In genomic region chr12:120181991-120182631, GRCh38 we compare ENCODE assay signal across 15 cellular contexts. TPM values are rescaled to one million over a fixed set of nuclear protein-coding genes. Genes with fewer than 3 reads are reported as not detected.
A peak's percentile ranks its signal among the peaks of the same experiment; 100 is the strongest.
DNase-seq lines count a peak whose midpoint lies in the region; ATAC-seq and TF ChIP-seq lines count a peak whose summit lies in the region.
"Had no signal": no experiment of that assay in that cellular context is flagged by ENCODE, and none has a peak within 500 bp of the region (broad histone marks: within the 10 kb centered on the region; RNA-seq: fewer than 3 reads in every experiment).

No MANE protein-coding gene starts in this region.

- peaks cover 60% of the 10 kb centered on the region for H3K36me3 Mint-ChIP-seq in activated naive CD8-positive, alpha-beta T cell treated with anti-CD3 and anti-CD28 coated beads, Interleukin-2, amount 50 U/mL, for 24 hours (ENCODE audit: low read depth)
- H3K36me3 Mint-ChIP-seq in activated naive CD8-positive, alpha-beta T cell treated with anti-CD3 and anti-CD28 coated beads for 36 hours: peaks cover 38% of the 10 kb centered on the region
- H3K36me3 Mint-ChIP-seq in WTC11: peaks cover 69% of the 10 kb centered on the region

- H3K27me3 Mint-ChIP-seq in activated naive CD8-positive, alpha-beta T cell treated with anti-CD3 and anti-CD28 coated beads, Interleukin-2, amount 50 U/mL, for 24 hours: no peaks in the 10 kb centered on the region
- no peaks in the 10 kb centered on the region for H3K27me3 Mint-ChIP-seq in activated naive CD8-positive, alpha-beta T cell treated with anti-CD3 and anti-CD28 coated beads for 36 hours
- no peaks in the 10 kb centered on the region; the same call in 1 of the 2 replicates for H3K27me3 Mint-ChIP-seq in WTC11 (ENCODE audit: low read depth)
- H3K27me3 Mint-ChIP-seq: activated CD4-positive, alpha-beta T cell treated with anti-CD3 and anti-CD28 coated beads, Interleukin-2, amount 10 ng/mL, durations not matched to agents 7 days and 5 days; B cell had no signal

- H3K9me3 Mint-ChIP-seq in activated naive CD8-positive, alpha-beta T cell treated with anti-CD3 and anti-CD28 coated beads, Interleukin-2, amount 50 U/mL, for 24 hours: no peaks in the 10 kb centered on the region
- H3K9me3 Mint-ChIP-seq in activated naive CD8-positive, alpha-beta T cell treated with anti-CD3 and anti-CD28 coated beads for 36 hours: no peaks in the 10 kb centered on the region
- no peaks in the 10 kb centered on the region for H3K9me3 Mint-ChIP-seq in WTC11
- H3K9me3 Mint-ChIP-seq: activated CD4-positive, alpha-beta T cell treated with anti-CD3 and anti-CD28 coated beads, Interleukin-2, amount 10 ng/mL, durations not matched to agents 7 days and 5 days; activated naive CD4-positive, alpha-beta T cell treated with anti-CD3 and anti-CD28 coated beads, Interleukin-2, amount 50 U/mL, for 72 hours had no signal

- 0 out of 2 replicates have a peak, but pooled peaks cover 8% of the 10 kb centered on the region for H4K20me1 ChIP-seq in Karpas-422 (ENCODE audit: insufficient read depth, low read depth, low read length)

- peaks cover 2% of the 10 kb centered on the region for H3K4me1 Mint-ChIP-seq in activated naive CD8-positive, alpha-beta T cell treated with anti-CD3 and anti-CD28 coated beads, Interleukin-2, amount 50 U/mL, for 24 hours
- peaks cover 9% of the 10 kb centered on the region for H3K4me1 Mint-ChIP-seq in activated naive CD8-positive, alpha-beta T cell treated with anti-CD3 and anti-CD28 coated beads for 36 hours
- H3K4me1 Mint-ChIP-seq in WTC11: no peaks in the 10 kb centered on the region

- POLR2A ChIA-PET in WTC11 (lab: Charles Lee): interaction anchor here (1.0 kb wide), 1 partner anchor 19 kb away, joined by 8 read pairs; the partner anchor contains the start of gene RPLP0

- peaks cover 54% of the 10 kb centered on the region for H3K79me2 ChIP-seq in Karpas-422 (ENCODE audit: low read length)

- no peak for TF ChIP-seq CTCF in WTC11 (IDR thresholded peaks at IDR 0.05)

- no peak overlapping the region for H3K4me2 ChIP-seq in Karpas-422 (ENCODE audit: low read depth, low read length, poor library complexity, severe bottlenecking)

- H3K9me2 ChIP-seq in Karpas-422 (replicated peaks; ENCODE audit: insufficient read depth, low read length): no peaks in the 10 kb centered on the region

- H3K36me3 ChIP-seq in Karpas-422 (ENCODE audit: insufficient read depth, low read length): peaks cover 43% of the 10 kb centered on the region

- no peaks in the 10 kb centered on the region for H3K9me3 ChIP-seq in Karpas-422 (ENCODE audit: low read length)
- H3K9me3 ChIP-seq: stomach had no signal

- H3K27ac Mint-ChIP-seq in activated naive CD8-positive, alpha-beta T cell treated with anti-CD3 and anti-CD28 coated beads, Interleukin-2, amount 50 U/mL, for 24 hours: peak overlapping the region; percentile 54
- H3K27ac Mint-ChIP-seq in activated naive CD8-positive, alpha-beta T cell treated with anti-CD3 and anti-CD28 coated beads for 36 hours: no peak overlapping the region
- peak overlapping the region; percentile 15; the same call in 1 of the 2 replicates for H3K27ac Mint-ChIP-seq in WTC11
- H3K27ac Mint-ChIP-seq: activated CD4-positive, alpha-beta T cell treated with anti-CD3 and anti-CD28 coated beads, Interleukin-2, amount 10 ng/mL, durations not matched to agents 7 days and 5 days; B cell had no signal

- no peak overlapping the region for H3K4me3 ChIP-seq in Karpas-422 (ENCODE audit: low read length)
- H3K4me3 ChIP-seq: stomach had no signal

- CTCF ChIA-PET in WTC11 (lab: Charles Lee): interaction anchor here (0.5 kb wide), 1 partner anchor 250 kb away, joined by 5 read pairs; no protein-coding TSS in a partner anchor

- H3K4me1 ChIP-seq in Karpas-422 (ENCODE audit: low read length): no peaks in the 10 kb centered on the region

- DNase-seq in activated naive CD8-positive, alpha-beta T cell treated with anti-CD3 and anti-CD28 coated beads, Interleukin-2, amount 50 U/mL, for 24 hours: no peak
- no peak for DNase-seq in activated naive CD8-positive, alpha-beta T cell treated with anti-CD3 and anti-CD28 coated beads for 36 hours
- no peak for DNase-seq in WTC11 (ENCODE audit: low spot score)
- DNase-seq in glomerular visceral epithelial cell (ENCODE audit: extremely low spot score): peak; percentile 74
- DNase-seq in inferior parietal cortex (ENCODE audit: extremely low spot score): no peak
- DNase-seq in Karpas-422: no peak
- DNase-seq: activated CD4-positive, alpha-beta T cell treated with anti-CD3 and anti-CD28 coated beads, Interleukin-2, amount 10 ng/mL, durations not matched to agents 7 days and 5 days; effector CD4-positive, alpha-beta T cell; NCI-H446 treated with DMSO at 0.1 percent for 48 hours; SHP77 treated with DMSO at 0.1 percent for 48 hours; stomach had no signal

- H2AFZ ChIP-seq in Karpas-422 (ENCODE audit: low read length): no peak overlapping the region

- no peaks in the 10 kb centered on the region for H3K27me3 ChIP-seq in Karpas-422 (ENCODE audit: low read length)
- H3K27me3 ChIP-seq: stomach had no signal

- H3K9ac ChIP-seq in Karpas-422 (ENCODE audit: low read length): no peak overlapping the region

- no peak overlapping the region for H3K27ac ChIP-seq in Karpas-422 (ENCODE audit: low read length)
- H3K27ac ChIP-seq: stomach had no signal

- no peak overlapping the region for H3K4me3 Mint-ChIP-seq in activated naive CD8-positive, alpha-beta T cell treated with anti-CD3 and anti-CD28 coated beads, Interleukin-2, amount 50 U/mL, for 24 hours
- H3K4me3 Mint-ChIP-seq in activated naive CD8-positive, alpha-beta T cell treated with anti-CD3 and anti-CD28 coated beads for 36 hours: no peak overlapping the region
- no peak overlapping the region for H3K4me3 Mint-ChIP-seq in WTC11
- H3K4me3 Mint-ChIP-seq: activated CD4-positive, alpha-beta T cell treated with anti-CD3 and anti-CD28 coated beads, Interleukin-2, amount 10 ng/mL, durations not matched to agents 7 days and 5 days; B cell had no signal

- no peak for ATAC-seq in activated naive CD8-positive, alpha-beta T cell treated with anti-CD3 and anti-CD28 coated beads, Interleukin-2, amount 50 U/mL, for 24 hours
- ATAC-seq in WTC11 (peak; percentile 67; the same call in 1 of the 2 replicates), GM18867 (IDR thresholded peaks at IDR 0.05; ENCODE audit: unreplicated experiment) (no peak), HG02885 (IDR thresholded peaks at IDR 0.05; ENCODE audit: poor library complexity, unreplicated experiment) (no peak)

TF ChIP-seq in WTC11, 78 proteins besides CTCF, POLR2A, EP300 and RAD21 (continues in another document):
- TF ChIP-seq GABPB1 (CRISPR knock-in tag; IDR thresholded peaks at IDR 0.05) (no peak), ESRRA (CRISPR knock-in tag; IDR thresholded peaks at IDR 0.05; ENCODE audit: borderline replicate concordance) (no peak), ZMAT4 (CRISPR knock-in tag; IDR thresholded peaks at IDR 0.05) (no peak), ZNF423 (CRISPR knock-in tag; IDR thresholded peaks at IDR 0.05) (no peak), NFE2L1 (CRISPR knock-in tag; IDR thresholded peaks at IDR 0.05) (no peak), GRHL2 (CRISPR knock-in tag; IDR thresholded peaks at IDR 0.05; ENCODE audit: insufficient replicate concordance, severe bottlenecking) (no peak)
- TF ChIP-seq, protein P1, sequence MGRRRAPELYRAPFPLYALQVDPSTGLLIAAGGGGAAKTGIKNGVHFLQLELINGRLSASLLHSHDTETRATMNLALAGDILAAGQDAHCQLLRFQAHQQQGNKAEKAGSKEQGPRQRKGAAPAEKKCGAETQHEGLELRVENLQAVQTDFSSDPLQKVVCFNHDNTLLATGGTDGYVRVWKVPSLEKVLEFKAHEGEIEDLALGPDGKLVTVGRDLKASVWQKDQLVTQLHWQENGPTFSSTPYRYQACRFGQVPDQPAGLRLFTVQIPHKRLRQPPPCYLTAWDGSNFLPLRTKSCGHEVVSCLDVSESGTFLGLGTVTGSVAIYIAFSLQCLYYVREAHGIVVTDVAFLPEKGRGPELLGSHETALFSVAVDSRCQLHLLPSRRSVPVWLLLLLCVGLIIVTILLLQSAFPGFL (CRISPR knock-in tag; IDR thresholded peaks at IDR 0.05; ENCODE audit: borderline replicate concordance): no peak

RNA-seq across cellular contexts. Expression of gene GCN1, which starts 12.4 kb away (rescaled TPM):
- total RNA-seq in activated naive CD8-positive, alpha-beta T cell treated with anti-CD3 and anti-CD28 coated beads for 36 hours: 100 to 1,000 TPM; 143 to 146 TPM
- 147 to 181 TPM (median 162 TPM) in 3 replicates for total RNA-seq in WTC11 (2021)
- total RNA-seq in Karpas-422 (2014; rRNA removed; shearing (Covaris generic); ENCODE audit: low replicate concordance): 53.6 and 75.2 TPM in 2 replicates

RNA-seq across cellular contexts. Expression of gene RPLP0, which starts 18.8 kb away (rescaled TPM):
- 1,000 to 10,000 TPM; 3,852 to 4,173 TPM for total RNA-seq in activated naive CD8-positive, alpha-beta T cell treated with anti-CD3 and anti-CD28 coated beads for 36 hours
- total RNA-seq in WTC11 (2021): 3,149 to 3,505 TPM (median 3,452 TPM) in 3 replicates
- 4,777 and 6,150 TPM in 2 replicates for total RNA-seq in Karpas-422 (2014; rRNA removed; shearing (Covaris generic); ENCODE audit: low replicate concordance)
